ENCODE assay signal across 8 cellular contexts in the genomic region with DNA sequence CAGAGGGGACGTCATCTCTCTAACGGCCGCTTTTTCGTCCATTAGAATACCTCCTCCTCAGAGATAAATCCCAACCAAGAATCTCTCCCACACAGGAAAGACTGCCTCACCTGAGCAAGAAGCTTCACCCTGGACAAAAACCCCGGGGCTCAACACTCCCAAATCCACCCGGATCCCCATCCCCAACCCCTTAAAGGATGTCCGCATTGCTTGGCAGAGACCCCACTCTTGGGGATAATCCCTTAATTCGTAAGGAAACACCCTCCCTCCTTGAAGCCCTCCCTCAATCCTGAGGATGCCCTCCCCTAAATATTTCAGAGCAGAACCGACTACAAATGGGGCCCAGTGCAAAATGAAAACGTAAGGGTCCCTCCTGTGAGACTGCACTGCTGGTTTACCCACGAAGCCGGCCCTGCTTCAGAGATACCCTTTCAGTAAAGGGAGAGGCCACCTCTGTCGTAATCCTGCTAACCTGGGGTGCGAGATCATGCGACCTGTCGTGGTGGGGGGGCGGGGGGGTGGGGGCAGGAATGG. TPM values are rescaled to one million over a fixed set of nuclear protein-coding genes. Genes with fewer than 3 reads are reported as not detected.
DNase-seq lines count a peak whose midpoint lies in the region; ATAC-seq, FAIRE-seq and TF ChIP-seq lines count a peak whose summit lies in the region.

No MANE protein-coding gene starts in this region.

- H3K9me3 ChIP-seq in OCI-LY7 (ENCODE audit: low read length) (no peaks in the 10 kb centered on the region), endothelial cell of umbilical vein (replicated peaks; ENCODE audit: control insufficient read depth, insufficient read depth, low read length) (no peaks in the 10 kb centered on the region), pancreas (no peaks in the 10 kb centered on the region)

- H3K9ac ChIP-seq in endothelial cell of umbilical vein (replicated peaks; ENCODE audit: extremely low read depth, insufficient read depth, low read length) = peak overlapping the region; percentile 12

- H3K4me2 ChIP-seq in OCI-LY7 (ENCODE audit: low read length) (peak overlapping the region; percentile 99), endothelial cell of umbilical vein (ENCODE audit: insufficient read depth, low read length) (peak overlapping the region; percentile 64)

- H2AFZ ChIP-seq in OCI-LY7 (ENCODE audit: low read length) (peak overlapping the region; percentile 88), endothelial cell of umbilical vein (ENCODE audit: low read depth, low read length) (peak overlapping the region; percentile 4)

- no peak for TF ChIP-seq CTCF in OCI-LY7 (conservative IDR thresholded peaks at IDR 0.05; ENCODE audit: low read length)
- TF ChIP-seq CTCF in endothelial cell of umbilical vein (IDR thresholded peaks at IDR 0.05; ENCODE audit: extremely low read depth in 1 of 2, insufficient read depth in 1 of 2, low read depth in 1 of 2, low read length in 2 of 2) = no peak
- no peak for TF ChIP-seq CTCF in pancreas (IDR thresholded peaks at IDR 0.05)

- peak overlapping the region; percentile 45 for H3K27ac Mint-ChIP-seq in activated T-cell treated with anti-CD3 and anti-CD28 coated beads, Interleukin-2, amount 50 U/mL, for 72 hours

- no peaks in the 10 kb centered on the region for H3K27me3 ChIP-seq in endothelial cell of umbilical vein (ENCODE audit: control insufficient read depth in 2 of 2, insufficient read depth in 2 of 2, low read length in 2 of 2)
- H3K27me3 ChIP-seq in pancreas = no peaks in the 10 kb centered on the region

- ATAC-seq in activated T-cell treated with anti-CD3 and anti-CD28 coated beads, Interleukin-2, amount 50 U/mL, for 72 hours (replicated peaks in 1 of 2) = no peak
- ATAC-seq in pancreas (no peak), GM18868 (IDR thresholded peaks at IDR 0.05; ENCODE audit: unreplicated experiment) (no peak)

- H3K36me3 Mint-ChIP-seq in activated T-cell treated with anti-CD3 and anti-CD28 coated beads, Interleukin-2, amount 50 U/mL, for 72 hours (ENCODE audit: insufficient read depth in 2 of 2) = peaks cover 6 to 13% of the 10 kb centered on the region in 2 donors

- H3K27ac ChIP-seq in OCI-LY7 (ENCODE audit: low read depth, low read length, poor library complexity, severe bottlenecking) = peak overlapping the region; percentile 20
- no peak overlapping the region for H3K27ac ChIP-seq in endothelial cell of umbilical vein (ENCODE audit: insufficient read depth, low read depth, low read length)
- peak overlapping the region in 3 of 4 donors; percentile 82 to 92 (median 87) for H3K27ac ChIP-seq in pancreas

- H3K4me1 ChIP-seq in OCI-LY7 (ENCODE audit: insufficient read depth, low read length, poor library complexity, severe bottlenecking) (peaks cover 23% of the 10 kb centered on the region), endothelial cell of umbilical vein (ENCODE audit: control insufficient read depth, extremely low read depth, insufficient read depth, low read length) (peaks cover 15% of the 10 kb centered on the region), pancreas (peaks cover 8 to 15% (median 12%) of the 10 kb centered on the region in 3 donors)

- H3K4me1 Mint-ChIP-seq in activated T-cell treated with anti-CD3 and anti-CD28 coated beads, Interleukin-2, amount 50 U/mL, for 72 hours (ENCODE audit: low read depth) = peaks cover 33% of the 10 kb centered on the region

- BruUV-seq in OCI-LY7 (replicated peaks; lab: Mats Ljungman, UMichigan) (no TSS peak), endothelial cell of umbilical vein (replicated peaks; lab: Mats Ljungman, UMichigan) (no TSS peak)

- FAIRE-seq in endothelial cell of umbilical vein (lab: Jason Lieb, UNC) (no peak), pancreas (lab: Jason Lieb, UNC) (no peak)

- H3K79me2 ChIP-seq in OCI-LY7 (ENCODE audit: insufficient read depth, low read depth, low read length) (peaks cover 37% of the 10 kb centered on the region), endothelial cell of umbilical vein (ENCODE audit: control insufficient read depth, insufficient read depth, low read length) (peaks cover 24% of the 10 kb centered on the region)

- H3K9me2 ChIP-seq in OCI-LY7 (ENCODE audit: insufficient read depth, low read length) = no peaks in the 10 kb centered on the region

- CTCF ChIA-PET in OCI-LY7 (lab: Charles Lee; ENCODE audit: unreplicated experiment) (no interaction called here), endothelial cell of umbilical vein (lab: Charles Lee) (interaction anchor here (0.7 to 3.6 kb wide), 4 partner anchors 21 to 35 kb away, joined by 3 to 29 read pairs (median 6); partner anchors contain the start of gene COQ5)

- POLR2A ChIA-PET in OCI-LY7 (lab: Charles Lee) (interaction anchor here (0.7 to 1.9 kb wide), 8 partner anchors 9 to 204 kb away, joined by 3 to 8 read pairs (median 4); partner anchors contain the start of gene POP5), endothelial cell of umbilical vein (lab: Charles Lee) (interaction anchor here (0.7 to 2.1 kb wide), 5 partner anchors 10 to 44 kb away, joined by 3 to 24 read pairs (median 6); partner anchors contain the start of gene SRSF9)

- no peak for TF ChIP-seq POLR2A in endothelial cell of umbilical vein (IDR thresholded peaks at IDR 0.05; ENCODE audit: low read depth, low read length)

- H3K9me3 Mint-ChIP-seq in activated T-cell treated with anti-CD3 and anti-CD28 coated beads, Interleukin-2, amount 50 U/mL, for 72 hours = no peaks in the 10 kb centered on the region

- H3K27me3 Mint-ChIP-seq in activated T-cell treated with anti-CD3 and anti-CD28 coated beads, Interleukin-2, amount 50 U/mL, for 72 hours (ENCODE audit: low read depth) = no peaks in the 10 kb centered on the region

- H3K36me3 ChIP-seq in OCI-LY7 (ENCODE audit: insufficient read depth, low read length) (peaks cover 31% of the 10 kb centered on the region), endothelial cell of umbilical vein (ENCODE audit: control insufficient read depth in 2 of 2, extremely low read depth in 1 of 2, insufficient read depth in 2 of 2, low read length in 2 of 2) (peaks cover 6 to 10% of the 10 kb centered on the region in 2 experiments), pancreas (no peaks in the 10 kb centered on the region)

- WGBS in pancreas, 2 donors = 18 to 21% methylated on average over 17 of the region's 17 CpGs

- intact Hi-C loops in OCI-LY7 (cut with micrococcal nuclease; ENCODE audit: unreplicated experiment) = no loop called here
- intact Hi-C loops in endothelial cell of umbilical vein (cut with micrococcal nuclease) = loop anchor here (1.0 kb wide), 1 partner anchor 26 kb away; the partner anchor contains the start of gene SRSF9
- intact Hi-C loops in pancreas (cut with DNase I) = no loop called here

- no peaks in the 10 kb centered on the region for H3K9me1 ChIP-seq in endothelial cell of umbilical vein (replicated peaks; ENCODE audit: control insufficient read depth, extremely low read depth, insufficient read depth, low read length)

- DNase-seq in activated T-cell treated with anti-CD3 and anti-CD28 coated beads, Interleukin-2, amount 50 U/mL, for 72 hours = no peak
- DNase-seq in activated T-cell treated with anti-CD3 and anti-CD28 coated beads, Interleukin-2, amount 50 U/mL, for 1 hour = no peak
- DNase-seq in OCI-LY7 (ENCODE audit: low spot score) (no peak), endothelial cell of umbilical vein (ENCODE audit: low read depth, low spot score) (no peak), pancreas (peak in 1 of 6 donors; percentile 19), COLO829 (ENCODE audit: low spot score) (no peak)
- DNase-seq in activated effector memory CD4-positive, alpha-beta T cell treated with Interleukin-2 at 50 U/mL for 16 hours = no peak

- dilution Hi-C loops in endothelial cell of umbilical vein (cut with MboI; ENCODE audit: extremely low pct_ligation_motif_present, low sequenced_read_pairs) = no loop called here

- H3K4me3 Mint-ChIP-seq in activated T-cell treated with anti-CD3 and anti-CD28 coated beads, Interleukin-2, amount 50 U/mL, for 72 hours = peak overlapping the region; percentile 93 to 97

- H3K4me3 ChIP-seq in OCI-LY7 (ENCODE audit: low read depth, low read length, poor library complexity, severe bottlenecking) (peak overlapping the region; percentile 79), endothelial cell of umbilical vein (replicated peaks in 1 of 3; ENCODE audit: insufficient read depth in 1 of 3, low read depth in 1 of 3, low read length in 3 of 3) (peak overlapping the region; percentile 4 to 64 (median 48)), pancreas (peak overlapping the region; percentile 46 to 91 (median 83))

- H4K20me1 ChIP-seq in OCI-LY7 (ENCODE audit: insufficient read depth, low read length) (peaks cover 11% of the 10 kb centered on the region), endothelial cell of umbilical vein (replicated peaks; ENCODE audit: control insufficient read depth, extremely low read depth, insufficient read depth, low read length) (peaks cover 11% of the 10 kb centered on the region)

RNA-seq across cellular contexts. Expression of gene DYNLL1, which starts 0.7 kb away (rescaled TPM):
- 100 to 1,000 TPM; 115 to 119 TPM for total RNA-seq in activated T-cell treated with anti-CD3 and anti-CD28 coated beads, Interleukin-2, amount 50 U/mL, for 72 hours
- total RNA-seq in OCI-LY7 (2014; rRNA removed; shearing (Covaris generic)) = 354 and 400 TPM in 2 replicates
- total RNA-seq in OCI-LY7 (2022) = 296 and 321 TPM in 2 replicates
- 469 TPM in 2 replicates for total RNA-seq in endothelial cell of umbilical vein
- 538 and 600 TPM in 2 replicates for polyA plus RNA-seq in endothelial cell of umbilical vein
- 684 and 687 TPM in 2 replicates for polyA plus RNA-seq in endothelial cell of umbilical vein (2011; cell fraction: cytosol; rRNA removed)
- 214 and 254 TPM in 2 replicates for polyA plus RNA-seq in endothelial cell of umbilical vein (2011; cell fraction: nucleus; rRNA removed)
- 725 and 951 TPM in 2 replicates for polyA plus RNA-seq in endothelial cell of umbilical vein (2012)
- 130 and 133 TPM in 2 replicates for polyA minus RNA-seq in endothelial cell of umbilical vein
- 137 TPM for polyA minus RNA-seq in endothelial cell of umbilical vein (2011; cell fraction: cytosol; rRNA and poly(A)+ RNA removed)
- 29.7 and 40.4 TPM in 2 replicates for polyA minus RNA-seq in endothelial cell of umbilical vein (2011; cell fraction: nucleus; rRNA and poly(A)+ RNA removed)
- total RNA-seq in pancreas = 100 to 1,000 TPM in 3 of 6 donors, 10 to 100 TPM in 3; 57.7 to 154 (median 94.9) TPM
- 100 to 1,000 TPM; 143 to 249 TPM for polyA plus RNA-seq in pancreas

RNA-seq across cellular contexts. Expression of gene SRSF9, which starts 25.7 kb away (rescaled TPM):
- total RNA-seq in activated T-cell treated with anti-CD3 and anti-CD28 coated beads, Interleukin-2, amount 50 U/mL, for 72 hours = 100 to 1,000 TPM; 158 to 165 TPM
- 181 and 203 TPM in 2 replicates for total RNA-seq in OCI-LY7 (2014; rRNA removed; shearing (Covaris generic))
- total RNA-seq in OCI-LY7 (2022) (281 and 295 TPM in 2 replicates), endothelial cell of umbilical vein (226 and 238 TPM in 2 replicates), pancreas (10 to 100 TPM; 69.0 to 91.7 (median 79.5) TPM)
- polyA plus RNA-seq in endothelial cell of umbilical vein (97.7 and 153 TPM in 2 replicates), pancreas (100 to 1,000 TPM in 1 of 2 donors, 10 to 100 TPM in 1; 50.9 to 103 TPM)
- 147 and 180 TPM in 2 replicates for polyA plus RNA-seq in endothelial cell of umbilical vein (2011; cell fraction: cytosol; rRNA removed)
- polyA plus RNA-seq in endothelial cell of umbilical vein (2011; cell fraction: nucleus; rRNA removed) = 143 and 191 TPM in 2 replicates
- polyA plus RNA-seq in endothelial cell of umbilical vein (2012) = 207 and 216 TPM in 2 replicates
- 76.8 TPM in 2 replicates for polyA minus RNA-seq in endothelial cell of umbilical vein
- 104 TPM for polyA minus RNA-seq in endothelial cell of umbilical vein (2011; cell fraction: cytosol; rRNA and poly(A)+ RNA removed)
- 54.5 and 62.4 TPM in 2 replicates for polyA minus RNA-seq in endothelial cell of umbilical vein (2011; cell fraction: nucleus; rRNA and poly(A)+ RNA removed)

RNA-seq across cellular contexts. Expression of gene COQ5, which starts 33.7 kb away (rescaled TPM):
- total RNA-seq in activated T-cell treated with anti-CD3 and anti-CD28 coated beads, Interleukin-2, amount 50 U/mL, for 72 hours = 10 to 100 TPM; 28.9 to 36.7 TPM
- total RNA-seq in OCI-LY7 (2014; rRNA removed; shearing (Covaris generic)) = 29.4 and 40.9 TPM in 2 replicates
- total RNA-seq in OCI-LY7 (2022) (48.8 and 49.5 TPM in 2 replicates), endothelial cell of umbilical vein (19.7 and 27.2 TPM in 2 replicates), pancreas (10 to 100 TPM in 5 of 6 donors, 1 to 10 TPM in 1; 7.2 to 16.1 (median 11.6) TPM)
- polyA plus RNA-seq in endothelial cell of umbilical vein (18.4 and 23.7 TPM in 2 replicates), pancreas (10 to 100 TPM; 17.0 to 24.3 TPM)
- 27.6 and 29.7 TPM in 2 replicates for polyA plus RNA-seq in endothelial cell of umbilical vein (2011; cell fraction: cytosol; rRNA removed)
- 18.9 and 24.1 TPM in 2 replicates for polyA plus RNA-seq in endothelial cell of umbilical vein (2011; cell fraction: nucleus; rRNA removed)
- polyA plus RNA-seq in endothelial cell of umbilical vein (2012) = 28.0 and 31.3 TPM in 2 replicates
- polyA minus RNA-seq in endothelial cell of umbilical vein = 19.6 and 23.8 TPM in 2 replicates
- polyA minus RNA-seq in endothelial cell of umbilical vein (2011; cell fraction: cytosol; rRNA and poly(A)+ RNA removed) = 14.6 TPM
- polyA minus RNA-seq in endothelial cell of umbilical vein (2011; cell fraction: nucleus; rRNA and poly(A)+ RNA removed) = 6.7 and 10.3 TPM in 2 replicates

RNA-seq across cellular contexts. Expression of gene RNF10, which starts 38.9 kb away (rescaled TPM):
- total RNA-seq in activated T-cell treated with anti-CD3 and anti-CD28 coated beads, Interleukin-2, amount 50 U/mL, for 72 hours = 100 to 1,000 TPM; 198 to 200 TPM
- 52.2 and 66.3 TPM in 2 replicates for total RNA-seq in OCI-LY7 (2014; rRNA removed; shearing (Covaris generic))
- total RNA-seq in OCI-LY7 (2022) (150 TPM in 2 replicates), endothelial cell of umbilical vein (192 and 236 TPM in 2 replicates), pancreas (100 to 1,000 TPM in 3 of 6 donors, 10 to 100 TPM in 3; 92.5 to 151 (median 98.6) TPM)
- polyA plus RNA-seq in endothelial cell of umbilical vein (92.1 and 120 TPM in 2 replicates), pancreas (100 to 1,000 TPM; 120 to 127 TPM)
- 154 and 160 TPM in 2 replicates for polyA plus RNA-seq in endothelial cell of umbilical vein (2011; cell fraction: cytosol; rRNA removed)
- 286 and 294 TPM in 2 replicates for polyA plus RNA-seq in endothelial cell of umbilical vein (2011; cell fraction: nucleus; rRNA removed)
- polyA plus RNA-seq in endothelial cell of umbilical vein (2012) = 197 and 220 TPM in 2 replicates
- 292 and 309 TPM in 2 replicates for polyA minus RNA-seq in endothelial cell of umbilical vein
- polyA minus RNA-seq in endothelial cell of umbilical vein (2011; cell fraction: cytosol; rRNA and poly(A)+ RNA removed) = 70.1 TPM
- 84.4 and 152 TPM in 2 replicates for polyA minus RNA-seq in endothelial cell of umbilical vein (2011; cell fraction: nucleus; rRNA and poly(A)+ RNA removed)

RNA-seq across cellular contexts. Expression of gene GATC, which starts 49.0 kb away (rescaled TPM):
- 10 to 100 TPM; 29.4 to 37.9 TPM for total RNA-seq in activated T-cell treated with anti-CD3 and anti-CD28 coated beads, Interleukin-2, amount 50 U/mL, for 72 hours
- 36.1 and 37.6 TPM in 2 replicates for total RNA-seq in OCI-LY7 (2014; rRNA removed; shearing (Covaris generic))
- total RNA-seq in OCI-LY7 (2022) (34.6 and 35.8 TPM in 2 replicates), endothelial cell of umbilical vein (28.8 and 33.1 TPM in 2 replicates), pancreas (10 to 100 TPM; 18.3 to 32.7 (median 27.6) TPM)
- polyA plus RNA-seq in endothelial cell of umbilical vein (11.8 and 13.0 TPM in 2 replicates), pancreas (10 to 100 TPM in 1 of 2 donors, 1 to 10 TPM in 1; 8.6 to 12.3 TPM)
- polyA plus RNA-seq in endothelial cell of umbilical vein (2011; cell fraction: cytosol; rRNA removed) = 13.8 and 16.5 TPM in 2 replicates
- 23.5 and 24.2 TPM in 2 replicates for polyA plus RNA-seq in endothelial cell of umbilical vein (2011; cell fraction: nucleus; rRNA removed)
- 23.7 and 28.0 TPM in 2 replicates for polyA plus RNA-seq in endothelial cell of umbilical vein (2012)
- 17.4 and 25.1 TPM in 2 replicates for polyA minus RNA-seq in endothelial cell of umbilical vein
- polyA minus RNA-seq in endothelial cell of umbilical vein (2011; cell fraction: cytosol; rRNA and poly(A)+ RNA removed) = 18.4 TPM
- 10.0 and 11.4 TPM in 2 replicates for polyA minus RNA-seq in endothelial cell of umbilical vein (2011; cell fraction: nucleus; rRNA and poly(A)+ RNA removed)
